13 cellular contexts compared by ENCODE assay signal in the genomic region with DNA sequence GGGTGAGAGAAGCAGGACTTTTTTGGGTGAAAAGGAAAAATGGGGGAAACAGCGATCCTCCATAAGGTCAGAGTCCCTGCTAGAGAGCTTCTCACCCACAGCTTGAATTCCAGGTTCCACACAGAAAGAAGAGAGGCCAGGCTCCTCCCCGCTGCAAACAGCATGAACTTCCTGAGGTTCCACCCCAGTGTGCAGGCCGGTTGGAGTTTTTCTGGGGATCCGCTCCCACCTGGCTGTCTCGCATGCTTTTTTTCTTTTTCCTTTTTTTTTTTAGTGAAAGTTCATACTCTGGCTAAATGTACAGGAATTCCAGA.
DNase-seq lines count a peak whose midpoint lies in the region; FAIRE-seq and TF ChIP-seq lines count a peak whose summit lies in the region.
"Had no signal": no experiment of that assay in that cellular context is flagged by ENCODE, and none has a peak within 500 bp of the region (broad histone marks: within the 10 kb centered on the region; RNA-seq: fewer than 3 reads in every experiment).

No MANE protein-coding gene starts in this region.

- H3K9me1 ChIP-seq in keratinocyte (ENCODE audit: control insufficient read depth, extremely low read depth, insufficient read depth, low read length), result no peaks in the 10 kb centered on the region

- H3K9ac ChIP-seq in adipocyte (ENCODE audit: low read length) (peak overlapping the region; percentile 72), keratinocyte (ENCODE audit: control insufficient read depth, extremely low read depth, insufficient read depth, low read length) (peak overlapping the region; percentile 52)

- peak overlapping the region; percentile 74 for H3K4me3 ChIP-seq in adipocyte (ENCODE audit: low read length)
- peak overlapping the region; percentile 8 to 24 (median 22) for H3K4me3 ChIP-seq in keratinocyte (ENCODE audit: control insufficient read depth in 2 of 3, extremely low read depth in 1 of 3, insufficient read depth in 2 of 3, low read depth in 1 of 3, low read length in 3 of 3)
- H3K4me3 ChIP-seq in thyroid gland (replicated peaks in 1 of 3), result no peak overlapping the region
- H3K4me3 ChIP-seq: left ventricle myocardium inferior had no signal

- peak overlapping the region; percentile 2 for H2AFZ ChIP-seq in keratinocyte (ENCODE audit: control insufficient read depth, low read length)

- dilution Hi-C loops in keratinocyte (cut with MboI; ENCODE audit: extremely low pct_ligation_motif_present, low sequenced_read_pairs), result no loop called here

- H3K4me1 ChIP-seq in adipocyte (ENCODE audit: control insufficient read depth, insufficient read depth, low read length) (peaks cover 2% of the 10 kb centered on the region), keratinocyte (ENCODE audit: control insufficient read depth, extremely low read depth, insufficient read depth, low read length) (no peaks in the 10 kb centered on the region), thyroid gland (no peaks in the 10 kb centered on the region)
- H3K4me1 ChIP-seq: left ventricle myocardium inferior, upper lobe of left lung had no signal

- 69 to 70% methylated on average over 5 of the region's 5 CpGs for WGBS in thyroid gland, 2 donors

- TF ChIP-seq POLR2A in thyroid gland (IDR thresholded peaks at IDR 0.05), result no peak

- H4K20me1 ChIP-seq in keratinocyte (ENCODE audit: control insufficient read depth, extremely low read depth, insufficient read depth, low read length), result no peaks in the 10 kb centered on the region

- DNase-seq in HuH-7 (ENCODE audit: low spot score) (peak; percentile 15), adipocyte (ENCODE audit: low read depth) (no peak), keratinocyte (ENCODE audit: low read depth, low spot score) (no peak), thyroid gland (peak; percentile 6 to 9), D341Med (ENCODE audit: low spot score) (no peak), NCI-H510A (lab: John Stamatoyannopoulos, UW) (no peak)
- no peak for DNase-seq in stimulated activated naive CD4-positive, alpha-beta T cell treated with Interleukin-2 at 50 U/mL for 16 hours (lab: John Stamatoyannopoulos, UW)
- DNase-seq: caudate nucleus, DMS 273 treated with DMSO at 0.1 percent for 48 hours, left ventricle myocardium inferior, NCI-H2107, Right ventricle myocardium superior had no signal

- H3K27me3 ChIP-seq in adipocyte (replicated peaks; ENCODE audit: control insufficient read depth, insufficient read depth, low read length), result no peaks in the 10 kb centered on the region
- no peaks in the 10 kb centered on the region for H3K27me3 ChIP-seq in keratinocyte (ENCODE audit: control insufficient read depth, extremely low read depth, insufficient read depth, low read length)
- H3K27me3 ChIP-seq in thyroid gland, result no peaks in the 10 kb centered on the region
- H3K27me3 ChIP-seq: upper lobe of left lung had no signal

- TF ChIP-seq CTCF in keratinocyte (optimal IDR thresholded peaks at IDR 0.05 in 1 of 3, IDR thresholded peaks at IDR 0.05 in 1 of 3, conservative IDR thresholded peaks at IDR 0.05 in 1 of 3; ENCODE audit: extremely low read depth in 1 of 3, insufficient read depth in 2 of 3, low read length in 3 of 3) (no peak), thyroid gland (IDR thresholded peaks at IDR 0.05) (no peak)

- H3K36me3 ChIP-seq in adipocyte (ENCODE audit: control insufficient read depth, insufficient read depth, low read length, severe bottlenecking) (no peaks in the 10 kb centered on the region), keratinocyte (ENCODE audit: control insufficient read depth in 2 of 2, extremely low read depth in 1 of 2, insufficient read depth in 2 of 2, low read length in 2 of 2) (no peaks in the 10 kb centered on the region), thyroid gland (no peaks in the 10 kb centered on the region)
- H3K36me3 ChIP-seq: left ventricle myocardium inferior, upper lobe of left lung had no signal

- no peak for FAIRE-seq in keratinocyte (lab: Jason Lieb, UNC)

- peaks cover 5% of the 10 kb centered on the region for H3K79me2 ChIP-seq in keratinocyte (ENCODE audit: control insufficient read depth, insufficient read depth, low read length)

- H3K9me3 ChIP-seq in adipocyte (ENCODE audit: control insufficient read depth, low read length), result no peaks in the 10 kb centered on the region
- no peaks in the 10 kb centered on the region for H3K9me3 ChIP-seq in keratinocyte (ENCODE audit: control insufficient read depth, low read depth, low read length)
- H3K9me3 ChIP-seq in thyroid gland, result no peaks in the 10 kb centered on the region
- H3K9me3 ChIP-seq: left ventricle myocardium inferior, upper lobe of left lung had no signal

- intact Hi-C loops in thyroid gland (cut with DNase I), result no loop called here

- H3K27ac ChIP-seq in keratinocyte (ENCODE audit: control insufficient read depth, insufficient read depth, low read length) (no peak overlapping the region), thyroid gland (no peak overlapping the region)
- H3K27ac ChIP-seq: left ventricle myocardium inferior had no signal

- H3K4me2 ChIP-seq in keratinocyte (ENCODE audit: control insufficient read depth, extremely low read depth, insufficient read depth, low read depth, low read length), result no peak overlapping the region

Comparison
In these comparisons a context has a peak if more than half of its experiments do, and no peak if none do; other contexts are left out.
1. DNase-seq: peak in HuH-7 (single experiment) and thyroid gland (2 of 2); none in adipocyte (single experiment), keratinocyte (single experiment), D341Med (single experiment), stimulated activated naive CD4-positive, alpha-beta T cell treated with Interleukin-2 at 50 U/mL for 16 hours (single experiment) and NCI-H510A (single experiment).
2. H3K4me3 ChIP-seq: peak in adipocyte (single experiment) and keratinocyte (3 of 3); none in thyroid gland (0 of 3).